ENCODE assay signal across 8 cellular contexts in the genomic region with DNA sequence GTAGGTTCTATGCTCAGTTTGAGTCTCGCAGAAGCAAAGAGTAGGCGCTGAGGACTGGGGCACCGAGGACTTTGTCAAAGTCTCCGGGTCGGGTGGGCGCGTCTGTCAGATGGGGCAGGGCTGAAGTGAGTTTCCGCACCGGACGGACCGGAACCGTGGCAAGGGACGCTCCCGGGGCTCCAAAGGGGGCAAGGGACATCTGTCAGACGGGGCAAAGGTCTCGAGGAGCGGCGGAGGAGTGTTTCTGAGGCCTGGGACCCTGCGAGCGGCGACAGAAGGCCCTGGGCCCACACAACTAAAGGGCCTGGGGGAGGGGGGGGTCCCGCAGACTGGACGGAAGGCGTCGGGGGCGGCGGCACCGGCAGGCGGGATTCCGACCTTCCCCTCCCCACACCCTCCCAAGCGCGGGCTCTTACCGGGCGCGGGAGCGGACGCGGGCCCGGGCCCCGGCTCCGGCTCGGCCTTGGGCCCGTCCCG. TPM values are rescaled to one million over a fixed set of nuclear protein-coding genes. Genes with fewer than 3 reads are reported as not detected.
DNase-seq lines count a peak whose midpoint lies in the region; ATAC-seq and TF ChIP-seq lines count a peak whose summit lies in the region.

No MANE protein-coding gene starts in this region.

- ATAC-seq in mucosa of descending colon (no peak), HG02763 (IDR thresholded peaks at IDR 0.05; ENCODE audit: unreplicated experiment) (no peak)

- H3K36me3 ChIP-seq in MG63 (peaks cover 50% of the 10 kb centered on the region), mucosa of descending colon (ENCODE audit: low read depth) (no peaks in the 10 kb centered on the region), urinary bladder (ENCODE audit: insufficient read depth) (no peaks in the 10 kb centered on the region)

- H3K9me3 ChIP-seq in MG63 (no peaks in the 10 kb centered on the region), mucosa of descending colon (no peaks in the 10 kb centered on the region)

- H3K27me3 ChIP-seq in MG63 = no peaks in the 10 kb centered on the region

- no peak for TF ChIP-seq CTCF in cardiac fibroblast (IDR thresholded peaks at IDR 0.05; ENCODE audit: low read depth, low read length)
- TF ChIP-seq CTCF in mucosa of descending colon (IDR thresholded peaks at IDR 0.05) = no peak

- H3K27ac ChIP-seq in urinary bladder (ENCODE audit: low read depth) = no peak overlapping the region

- H3K4me3 ChIP-seq in MG63 (peak overlapping the region; percentile 100), cardiac fibroblast (replicated peaks in 1 of 2; ENCODE audit: low read depth in 2 of 2, low read length in 2 of 2) (peak overlapping the region; percentile 88 to 89), mucosa of descending colon (peak overlapping the region; percentile 71), urinary bladder (ENCODE audit: low read depth, low read length) (peak overlapping the region; percentile 93)

- H3K4me1 ChIP-seq in mucosa of descending colon (ENCODE audit: low read depth) = peaks cover 25% of the 10 kb centered on the region
- H3K4me1 ChIP-seq in urinary bladder (ENCODE audit: insufficient read depth) = no peaks in the 10 kb centered on the region

- intact Hi-C loops in mucosa of descending colon (cut with DNase I, micrococcal nuclease) = no loop called here

- 1% methylated on average over 44 of the region's 44 CpGs for WGBS in urinary bladder

- peak; percentile 46 for DNase-seq in DMS 273 (lab: John Stamatoyannopoulos, UW; ENCODE audit: unreplicated experiment)
- DNase-seq in DMS 273 treated with DMSO at 0.1 percent for 48 hours (lab: John Stamatoyannopoulos, UW) = no peak
- DNase-seq in MG63 = peak; percentile 42
- peak in 1 of 2 donors; percentile 6 for DNase-seq in cardiac fibroblast (ENCODE audit: low read depth in 2 of 2)
- DNase-seq in mucosa of descending colon = no peak
- DNase-seq in central memory CD4-positive, alpha-beta T cell = no peak

RNA-seq across cellular contexts. Expression of a gene that starts 13.3 kb away (rescaled TPM):
- 83.8 and 108 TPM in 2 replicates for total RNA-seq in MG63 (2014; rRNA removed; shearing (Covaris generic); ENCODE audit: low replicate concordance)
- total RNA-seq in mucosa of descending colon (100 to 1,000 TPM in 1 of 3 donors, 10 to 100 TPM in 2; 74.4 to 111 (median 96.0) TPM), urinary bladder (57.3 TPM)
- 57.3 TPM for polyA plus RNA-seq in urinary bladder

RNA-seq across cellular contexts. Expression of a gene that starts 17.7 kb away (rescaled TPM):
- 18.0 and 24.3 TPM in 2 replicates for total RNA-seq in MG63 (2014; rRNA removed; shearing (Covaris generic); ENCODE audit: low replicate concordance)
- total RNA-seq in mucosa of descending colon (10 to 100 TPM; 26.7 to 39.9 (median 28.1) TPM), urinary bladder (5.8 TPM)
- 42.5 TPM for polyA plus RNA-seq in urinary bladder

RNA-seq across cellular contexts. Expression of a gene that starts 32.3 kb away (rescaled TPM):
- total RNA-seq in MG63 (2014; rRNA removed; shearing (Covaris generic); ENCODE audit: low replicate concordance) = 0.25 TPM in 1 of 2 replicates, not detected in the other
- total RNA-seq in mucosa of descending colon = 1 to 10 TPM; 4.0 to 5.2 (median 5.1) TPM
- total RNA-seq in urinary bladder = 0.85 TPM
- 1.8 TPM for polyA plus RNA-seq in urinary bladder

RNA-seq across cellular contexts. Expression of a gene that starts 47.2 kb away (rescaled TPM):
- not detected in 2 replicates for total RNA-seq in MG63 (2014; rRNA removed; shearing (Covaris generic); ENCODE audit: low replicate concordance)
- total RNA-seq in mucosa of descending colon = not detected
- total RNA-seq in urinary bladder = not detected
- 0.08 TPM for polyA plus RNA-seq in urinary bladder

RNA-seq across cellular contexts. Expression of a gene that starts 52.5 kb away (rescaled TPM):
- 29.6 and 30.2 TPM in 2 replicates for total RNA-seq in MG63 (2014; rRNA removed; shearing (Covaris generic); ENCODE audit: low replicate concordance)
- total RNA-seq in mucosa of descending colon = 10 to 100 TPM; 37.8 to 50.0 (median 41.3) TPM
- total RNA-seq in urinary bladder = 13.4 TPM
- 24.2 TPM for polyA plus RNA-seq in urinary bladder

Comparison
In these comparisons a context has a peak if more than half of its experiments do, and no peak if none do; other contexts are left out.
1. DNase-seq: peak in DMS 273 (single experiment) and MG63 (single experiment); none in DMS 273 treated with DMSO at 0.1 percent for 48 hours (single experiment), mucosa of descending colon (0 of 3) and central memory CD4-positive, alpha-beta T cell (single experiment).
2. Peak in every context shown above with its lines, with median percentiles within 50 percentile points of each other: H3K4me3 ChIP-seq.